8 cellular contexts compared by ENCODE assay signal in the genomic region with DNA sequence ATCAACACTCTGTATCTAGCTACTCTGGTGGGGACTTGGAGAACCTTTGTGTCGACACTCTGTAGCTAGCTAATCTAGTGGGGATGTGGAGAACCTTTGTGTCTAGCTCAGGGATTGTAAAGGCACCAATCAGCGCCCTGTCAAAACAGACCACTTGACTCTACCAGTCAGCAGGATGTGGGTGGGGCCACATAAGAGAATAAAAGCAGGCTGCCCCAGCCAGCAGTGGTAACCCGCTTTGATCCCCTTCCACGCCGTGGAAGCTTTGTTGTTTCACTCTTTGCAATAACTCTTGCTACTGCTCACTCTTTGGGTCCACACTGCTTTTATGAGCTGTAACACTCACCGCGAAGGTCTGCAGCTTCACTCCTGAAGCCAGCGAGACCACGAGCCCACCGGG. TPM values are rescaled to one million over a fixed set of nuclear protein-coding genes. Genes with fewer than 3 reads are reported as not detected.
DNase-seq lines count a peak whose midpoint lies in the region; ATAC-seq and TF ChIP-seq lines count a peak whose summit lies in the region.
"Not testable (repeated sequence)": the region's sequence is repeated elsewhere in the genome, so short reads cannot be mapped to it uniquely, and the experiment has no call there.

No MANE protein-coding gene starts in this region.

- peaks cover 30% of the 10 kb centered on the region for H3K79me2 ChIP-seq in DND-41 (ENCODE audit: insufficient read depth, low read length)

- peak overlapping the region; percentile 94 for H3K4me2 ChIP-seq in DND-41 (ENCODE audit: insufficient read depth, low read length)

- H3K27ac ChIP-seq in CD4-positive, CD25-positive, alpha-beta regulatory T cell (ENCODE audit: insufficient read depth, low read length, poor library complexity, severe bottlenecking), result not testable (repeated sequence)
- H3K27ac ChIP-seq in DND-41 (ENCODE audit: low read length), result peak overlapping the region; percentile 87

- peak overlapping the region; percentile 85 for H3K9ac ChIP-seq in DND-41 (ENCODE audit: low read depth, low read length)

- H3K9me3 ChIP-seq in CD4-positive, CD25-positive, alpha-beta regulatory T cell (ENCODE audit: control insufficient read depth in 2 of 2, low read length in 2 of 2), result peaks cover 3 to 26% of the 10 kb centered on the region in 2 experiments
- H3K9me3 ChIP-seq in DND-41 (ENCODE audit: insufficient read depth, low read length, severe bottlenecking), result not testable (repeated sequence)

- not testable (repeated sequence) for DNase-seq in CD4-positive, CD25-positive, alpha-beta regulatory T cell; T-helper 2 cell treated with Interferon-gamma antibody and Interleukin-4, amounts not matched to agents 5 μg/mL and 100 μg/mL, for 36 hours (ENCODE audit: low spot score); activated T-cell treated with anti-CD3 and anti-CD28 coated beads, Interleukin-2, amount 50 U/mL, for 4 hours; immature natural killer cell; natural killer cell; osteocyte (ENCODE audit: extremely low spot score, unreplicated experiment)
- DNase-seq in DND-41, result peak; percentile 79

- not testable (repeated sequence) for H3K36me3 ChIP-seq in CD4-positive, CD25-positive, alpha-beta regulatory T cell (ENCODE audit: control insufficient read depth, insufficient read depth, low read length)
- peaks cover 15% of the 10 kb centered on the region for H3K36me3 ChIP-seq in DND-41 (ENCODE audit: insufficient read depth, low read length)

- not testable (repeated sequence) for ATAC-seq in CD4-positive, CD25-positive, alpha-beta regulatory T cell (ENCODE audit: low read depth in 2 of 2); DND-41 (ENCODE audit: insufficient read depth, low read depth); activated T-cell treated with anti-CD3 and anti-CD28 coated beads, Interleukin-2, amount 50 U/mL, for 4 hours; natural killer cell

- not testable (repeated sequence) for TF ChIP-seq CTCF in DND-41 (IDR thresholded peaks at IDR 0.05; ENCODE audit: borderline replicate concordance, extremely low read depth, low read length, poor library complexity, severe bottlenecking); natural killer cell (IDR thresholded peaks at IDR 0.05); osteocyte (IDR thresholded peaks at IDR 0.05)

- peaks cover 0 to 33% (median 12%) of the 10 kb centered on the region in 7 donors for H3K9me3 Mint-ChIP-seq in CD4-positive, CD25-positive, alpha-beta regulatory T cell
- H3K9me3 Mint-ChIP-seq in T-helper 2 cell treated with Interferon-gamma antibody and Interleukin-4, amounts not matched to agents 5 μg/mL and 100 μg/mL, for 36 hours, result peaks cover 43% of the 10 kb centered on the region
- H3K9me3 Mint-ChIP-seq in activated T-cell treated with anti-CD3 and anti-CD28 coated beads, Interleukin-2, amount 50 U/mL, for 4 hours, result peaks cover 19% of the 10 kb centered on the region
- not testable (repeated sequence) for H3K9me3 Mint-ChIP-seq in activated naive CD8-positive, alpha-beta T cell (ENCODE audit: low read depth); natural killer cell
- H3K9me3 Mint-ChIP-seq in immature natural killer cell (peaks cover 0 to 18% (median 4%) of the 10 kb centered on the region in 6 donors), osteocyte (ENCODE audit: unreplicated experiment) (peaks cover 17% of the 10 kb centered on the region)

- H3K27me3 Mint-ChIP-seq in CD4-positive, CD25-positive, alpha-beta regulatory T cell; T-helper 2 cell treated with Interferon-gamma antibody and Interleukin-4, amounts not matched to agents 5 μg/mL and 100 μg/mL, for 36 hours (ENCODE audit: low read depth); activated T-cell treated with anti-CD3 and anti-CD28 coated beads, Interleukin-2, amount 50 U/mL, for 4 hours (ENCODE audit: low read depth); activated naive CD8-positive, alpha-beta T cell; osteocyte (ENCODE audit: unreplicated experiment): not testable (repeated sequence)
- peaks cover 10 to 14% (median 11%) of the 10 kb centered on the region in 3 donors for H3K27me3 Mint-ChIP-seq in immature natural killer cell (ENCODE audit: low read depth in 3 of 3)
- H3K27me3 Mint-ChIP-seq in natural killer cell (ENCODE audit: low read depth in 2 of 2), result peaks cover 0 to 13% of the 10 kb centered on the region in 2 donors

- H3K4me1 ChIP-seq in CD4-positive, CD25-positive, alpha-beta regulatory T cell (ENCODE audit: control insufficient read depth, insufficient read depth, low read length, poor library complexity, severe bottlenecking), result peaks cover 11% of the 10 kb centered on the region
- peaks cover 41% of the 10 kb centered on the region for H3K4me1 ChIP-seq in DND-41 (ENCODE audit: insufficient read depth, low read length)

- not testable (repeated sequence) for H3K27ac Mint-ChIP-seq in CD4-positive, CD25-positive, alpha-beta regulatory T cell; T-helper 2 cell treated with Interferon-gamma antibody and Interleukin-4, amounts not matched to agents 5 μg/mL and 100 μg/mL, for 36 hours; activated naive CD8-positive, alpha-beta T cell; osteocyte (ENCODE audit: unreplicated experiment)
- H3K27ac Mint-ChIP-seq in immature natural killer cell (peak overlapping the region in 5 of 6 donors; percentile 2 to 97 (median 69)), natural killer cell (peak overlapping the region; percentile 97 to 98)

- intact Hi-C loops in natural killer cell (cut with micrococcal nuclease), result loop anchor here (5.0 kb wide), 1 partner anchor 260 kb away; a partner anchor contains a TSS

- H3K36me3 Mint-ChIP-seq in CD4-positive, CD25-positive, alpha-beta regulatory T cell, result peaks cover 13% of the 10 kb centered on the region
- peaks cover 27% of the 10 kb centered on the region for H3K36me3 Mint-ChIP-seq in T-helper 2 cell treated with Interferon-gamma antibody and Interleukin-4, amounts not matched to agents 5 μg/mL and 100 μg/mL, for 36 hours (ENCODE audit: low read depth)
- H3K36me3 Mint-ChIP-seq in activated T-cell treated with anti-CD3 and anti-CD28 coated beads, Interleukin-2, amount 50 U/mL, for 4 hours (ENCODE audit: insufficient read depth), result peaks cover 13% of the 10 kb centered on the region
- H3K36me3 Mint-ChIP-seq in activated naive CD8-positive, alpha-beta T cell, result peaks cover 17% of the 10 kb centered on the region
- peaks cover 9 to 11% (median 10%) of the 10 kb centered on the region in 3 donors for H3K36me3 Mint-ChIP-seq in immature natural killer cell
- not testable (repeated sequence) for H3K36me3 Mint-ChIP-seq in natural killer cell
- H3K36me3 Mint-ChIP-seq in osteocyte (ENCODE audit: unreplicated experiment), result peaks cover 23% of the 10 kb centered on the region

- H3K4me1 Mint-ChIP-seq in CD4-positive, CD25-positive, alpha-beta regulatory T cell, result peaks cover 7 to 33% (median 22%) of the 10 kb centered on the region in 4 donors
- peaks cover 17% of the 10 kb centered on the region for H3K4me1 Mint-ChIP-seq in T-helper 2 cell treated with Interferon-gamma antibody and Interleukin-4, amounts not matched to agents 5 μg/mL and 100 μg/mL, for 36 hours (ENCODE audit: low read depth)
- H3K4me1 Mint-ChIP-seq in activated T-cell treated with anti-CD3 and anti-CD28 coated beads, Interleukin-2, amount 50 U/mL, for 4 hours (ENCODE audit: low read depth), result peaks cover 20% of the 10 kb centered on the region
- peaks cover 27% of the 10 kb centered on the region for H3K4me1 Mint-ChIP-seq in activated naive CD8-positive, alpha-beta T cell (ENCODE audit: low read depth)
- H3K4me1 Mint-ChIP-seq in immature natural killer cell (peaks cover 29 to 42% of the 10 kb centered on the region in 2 donors), natural killer cell (peaks cover 20 to 31% of the 10 kb centered on the region in 2 donors), osteocyte (ENCODE audit: unreplicated experiment) (peaks cover 17% of the 10 kb centered on the region)

- not testable (repeated sequence) for H3K4me3 ChIP-seq in CD4-positive, CD25-positive, alpha-beta regulatory T cell (ENCODE audit: low read depth, low read length)
- peak overlapping the region in 1 of 2 experiments; percentile 88; a peak in 1 of 4 replicates for H3K4me3 ChIP-seq in DND-41 (ENCODE audit: low read depth in 1 of 2, low read length in 2 of 2)

- not testable (repeated sequence) for H3K27me3 ChIP-seq in CD4-positive, CD25-positive, alpha-beta regulatory T cell (ENCODE audit: control insufficient read depth, insufficient read depth, low read length); DND-41 (ENCODE audit: insufficient read depth, low read length, poor library complexity)

- H3K4me3 Mint-ChIP-seq in CD4-positive, CD25-positive, alpha-beta regulatory T cell, result peak overlapping the region; percentile 54 to 97 (median 78)
- H3K4me3 Mint-ChIP-seq in T-helper 2 cell treated with Interferon-gamma antibody and Interleukin-4, amounts not matched to agents 5 μg/mL and 100 μg/mL, for 36 hours, result peak overlapping the region; percentile 28
- peak overlapping the region; percentile 19 for H3K4me3 Mint-ChIP-seq in activated T-cell treated with anti-CD3 and anti-CD28 coated beads, Interleukin-2, amount 50 U/mL, for 4 hours
- peak overlapping the region; percentile 0 for H3K4me3 Mint-ChIP-seq in activated naive CD8-positive, alpha-beta T cell
- H3K4me3 Mint-ChIP-seq in immature natural killer cell, result peak overlapping the region in 4 of 5 donors; percentile 57 to 97 (median 96)
- H3K4me3 Mint-ChIP-seq in natural killer cell, result peak overlapping the region; percentile 40
- peak overlapping the region; percentile 50 for H3K4me3 Mint-ChIP-seq in osteocyte (ENCODE audit: unreplicated experiment)

- not testable (repeated sequence) for H4K20me1 ChIP-seq in DND-41 (ENCODE audit: insufficient read depth, low read length)

- peak overlapping the region; percentile 81; the same call in 1 of the 2 replicates for H2AFZ ChIP-seq in DND-41 (ENCODE audit: low read depth, low read length)

RNA-seq across cellular contexts. Expression of a gene that starts 1.8 kb away (rescaled TPM):
- total RNA-seq in CD4-positive, CD25-positive, alpha-beta regulatory T cell, result 12.2 TPM
- 10 to 100 TPM; 22.0 to 37.3 (median 33.7) TPM for polyA plus RNA-seq in CD4-positive, CD25-positive, alpha-beta regulatory T cell
- 10 to 100 TPM in 1 of 3 donors, 1 to 10 TPM in 2; 6.6 to 11.0 (median 8.2) TPM for total RNA-seq in activated T-cell treated with anti-CD3 and anti-CD28 coated beads, Interleukin-2, amount 50 U/mL, for 4 hours
- polyA plus RNA-seq in immature natural killer cell, result 10 to 100 TPM; 12.3 to 26.4 (median 16.4) TPM
- 10 to 100 TPM; 10.0 to 20.5 (median 11.4) TPM for total RNA-seq in natural killer cell
- total RNA-seq in osteocyte, result 24.1 and 28.0 TPM in 2 replicates

RNA-seq across cellular contexts. Expression of a gene that starts 12.6 kb away (rescaled TPM):
- total RNA-seq in CD4-positive, CD25-positive, alpha-beta regulatory T cell, result 11.7 TPM
- polyA plus RNA-seq in CD4-positive, CD25-positive, alpha-beta regulatory T cell, result 10 to 100 TPM; 13.9 to 41.7 (median 14.2) TPM
- total RNA-seq in activated T-cell treated with anti-CD3 and anti-CD28 coated beads, Interleukin-2, amount 50 U/mL, for 4 hours, result 1 to 10 TPM; 3.5 to 5.6 (median 3.8) TPM
- polyA plus RNA-seq in immature natural killer cell, result 10 to 100 TPM in 2 of 3 donors, 1 to 10 TPM in 1; 8.1 to 11.0 (median 10.9) TPM
- total RNA-seq in natural killer cell (10 to 100 TPM; 13.4 to 15.3 (median 15.2) TPM), osteocyte (6.4 and 7.7 TPM in 2 replicates)

RNA-seq across cellular contexts. Expression of a gene that starts 40.6 kb away (rescaled TPM):
- 0.81 TPM for total RNA-seq in CD4-positive, CD25-positive, alpha-beta regulatory T cell
- polyA plus RNA-seq in CD4-positive, CD25-positive, alpha-beta regulatory T cell, result under 1 TPM; 0.19 to 0.67 (median 0.61) TPM
- total RNA-seq in activated T-cell treated with anti-CD3 and anti-CD28 coated beads, Interleukin-2, amount 50 U/mL, for 4 hours, result under 1 TPM in 2 of 3 donors, not detected in 1; 0.27 to 0.37 TPM
- under 1 TPM in 1 of 3 donors, not detected in 2; 0.52 TPM for polyA plus RNA-seq in immature natural killer cell
- total RNA-seq in natural killer cell (1 to 10 TPM in 2 of 3 donors, under 1 TPM in 1; 0.31 to 1.5 (median 1.2) TPM), osteocyte (5.9 and 6.6 TPM in 2 replicates)

Comparison
In these comparisons a context has a peak if more than half of its experiments do, and no peak if none do; other contexts are left out.
1. H3K4me3 Mint-ChIP-seq: peak in every context shown above with its lines; median percentile 96 in immature natural killer cell; 78 in CD4-positive, CD25-positive, alpha-beta regulatory T cell; 50 in osteocyte; 40 in natural killer cell; 28 in T-helper 2 cell treated with Interferon-gamma antibody and Interleukin-4, amounts not matched to agents 5 μg/mL and 100 μg/mL, for 36 hours; 19 in activated T-cell treated with anti-CD3 and anti-CD28 coated beads, Interleukin-2, amount 50 U/mL, for 4 hours; 0 in activated naive CD8-positive, alpha-beta T cell.